ENCODE assay signal across 16 cellular contexts in the genomic region with DNA sequence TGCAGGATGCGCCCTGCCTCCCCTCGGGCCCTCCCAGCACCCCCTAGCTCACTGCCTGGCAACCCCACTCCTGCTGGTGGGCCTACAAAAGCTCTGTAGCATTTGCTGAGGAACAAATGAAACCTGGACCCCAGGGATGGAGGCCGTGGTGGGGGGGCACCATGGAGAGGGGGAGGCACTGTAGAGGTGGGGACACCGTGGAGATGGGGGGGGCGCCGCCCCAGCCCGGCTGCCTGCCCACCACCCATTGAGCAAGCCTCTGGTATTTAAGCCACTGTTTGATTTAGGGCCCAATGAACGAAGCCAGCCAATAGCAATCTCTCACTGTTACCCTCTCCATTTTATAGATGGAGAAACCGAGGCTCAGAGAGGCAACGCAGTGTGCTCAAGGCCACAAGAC.
"Had no signal": no experiment of that assay in that cellular context is flagged by ENCODE, and none has a peak within 500 bp of the region (broad histone marks: within the 10 kb centered on the region; RNA-seq: fewer than 3 reads in every experiment).

No MANE protein-coding gene starts in this region.

- H3K36me3 ChIP-seq: thyroid gland, vagina had no signal

- H3K4me3 Mint-ChIP-seq: effector memory CD8-positive, alpha-beta T cell; nephron progenitor cell; stimulated activated memory B cell treated with anti-CD40 and anti-IgM and Interleukin-4, amounts not matched to agents 10 μg/mL and 1 μg/mL and 100 μg/mL, for 72 hours had no signal

- H3K27ac ChIP-seq: epithelial cell of prostate had no signal

- H3K4me3 ChIP-seq: body of pancreas had no signal

- H3K9me3 ChIP-seq: body of pancreas, thyroid gland, vagina had no signal

- H3K27ac Mint-ChIP-seq: activated naive CD8-positive, alpha-beta T cell; stimulated activated memory B cell treated with anti-CD40 and anti-IgM and Interleukin-4, amounts not matched to agents 10 μg/mL and 1 μg/mL and 100 μg/mL, for 72 hours had no signal

- DNase-seq: activated CD4-positive, alpha-beta T cell treated with anti-CD3 and anti-CD28 coated beads, Interleukin-2, amount 50 U/mL, for 1 hour; activated CD8-positive, alpha-beta memory T cell treated with anti-CD3 and anti-CD28 coated beads for 24 hours; activated gamma-delta T cell treated with Interleukin-2 at 50 U/mL for 16 hours; body of pancreas; cerebellar nuclear complex; dermis blood vessel endothelial cell; effector memory CD8-positive, alpha-beta T cell; hippocampal formation; left ventricle myocardium superior; nephron progenitor cell; T-helper 9 cell; thyroid gland had no signal

- ATAC-seq: effector memory CD8-positive, alpha-beta T cell; stimulated activated memory B cell treated with anti-CD40 and anti-IgM and Interleukin-4, amounts not matched to agents 10 μg/mL and 1 μg/mL and 100 μg/mL, for 72 hours had no signal

- H3K9me3 Mint-ChIP-seq: effector memory CD8-positive, alpha-beta T cell; nephron progenitor cell; stimulated activated memory B cell treated with anti-CD40 and anti-IgM and Interleukin-4, amounts not matched to agents 10 μg/mL and 1 μg/mL and 100 μg/mL, for 72 hours had no signal

- H3K27me3 ChIP-seq: body of pancreas, thyroid gland, vagina had no signal

- H3K36me3 Mint-ChIP-seq: activated naive CD8-positive, alpha-beta T cell; stimulated activated memory B cell treated with anti-CD40 and anti-IgM and Interleukin-4, amounts not matched to agents 10 μg/mL and 1 μg/mL and 100 μg/mL, for 72 hours had no signal
